Comparison of ENCODE assay signal across 8 cellular contexts in the genomic region with DNA sequence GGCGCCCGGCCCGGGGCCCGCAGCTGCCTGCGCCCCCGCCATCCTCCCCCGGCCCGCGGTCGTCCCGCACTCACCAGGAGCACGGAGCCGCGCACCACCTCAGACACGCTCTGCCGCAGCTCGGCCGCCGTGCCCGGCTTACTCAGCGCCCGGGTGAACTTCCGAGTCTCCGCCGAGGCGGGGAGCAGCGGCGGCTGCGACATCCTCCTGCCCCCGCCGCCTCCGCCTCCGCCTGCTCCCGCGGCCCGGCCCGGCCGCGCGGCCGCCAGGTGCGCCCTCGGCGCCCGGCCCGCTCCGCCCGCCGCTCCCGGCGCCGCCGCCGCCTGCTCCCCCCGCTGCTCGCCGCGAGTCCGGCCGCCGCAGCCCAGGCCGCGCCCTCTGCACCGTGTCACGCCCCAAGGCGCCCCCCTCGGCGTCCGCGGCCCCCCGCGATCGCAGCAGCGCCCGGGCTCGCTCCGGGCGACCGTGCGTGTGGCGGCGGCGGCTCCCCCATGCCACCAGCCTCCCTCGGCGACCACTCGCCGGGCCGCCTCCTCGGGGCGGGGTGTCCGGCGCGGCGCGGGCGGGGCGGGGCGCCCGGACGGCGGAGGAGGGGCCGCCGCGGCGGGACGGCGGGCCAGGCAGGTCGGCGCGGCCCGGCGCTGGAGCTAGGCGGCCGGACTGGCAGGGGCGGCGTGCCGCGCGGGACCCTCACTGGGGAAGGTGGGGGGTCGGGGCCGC.
DNase-seq lines count a peak whose midpoint lies in the region; ATAC-seq and TF ChIP-seq lines count a peak whose summit lies in the region.

No MANE protein-coding gene starts in this region.

- H3K4me3 ChIP-seq in Jurkat, Clone E6-1 (ENCODE audit: low read length) = peak overlapping the region; percentile 66
- peak overlapping the region; percentile 82 for H3K4me3 ChIP-seq in WERI-Rb-1 (ENCODE audit: low read depth, low read length)
- H3K4me3 ChIP-seq in cardiac fibroblast (replicated peaks in 1 of 2; ENCODE audit: low read depth in 2 of 2, low read length in 2 of 2) = peak overlapping the region; percentile 73 to 79
- H3K4me3 ChIP-seq in kidney epithelial cell (ENCODE audit: low read depth, low read length) = peak overlapping the region; percentile 80

- peak overlapping the region; percentile 78; the same call in 1 of the 2 replicates for H3K9ac ChIP-seq in ES-I3 (ENCODE audit: low read depth, low read length)

- H3K36me3 ChIP-seq in ES-I3 (ENCODE audit: insufficient read depth, low read length) (no peaks in the 10 kb centered on the region), WERI-Rb-1 (peaks cover 9% of the 10 kb centered on the region), kidney epithelial cell (ENCODE audit: control insufficient read depth, insufficient read depth, low read length) (no peaks in the 10 kb centered on the region)

- H3K4me1 ChIP-seq in ES-I3 (ENCODE audit: insufficient read depth, low read length) = 0 out of 2 replicates have a peak, but pooled peaks cover 3% of the 10 kb centered on the region

- H3K9me3 ChIP-seq in ES-I3 (ENCODE audit: control insufficient read depth, insufficient read depth, low read length) (no peaks in the 10 kb centered on the region), WERI-Rb-1 (ENCODE audit: severe bottlenecking) (no peaks in the 10 kb centered on the region)

- H3K27me3 ChIP-seq in WERI-Rb-1 (ENCODE audit: insufficient read depth, low read depth, severe bottlenecking) = no peaks in the 10 kb centered on the region
- H3K27me3 ChIP-seq in kidney epithelial cell (ENCODE audit: control insufficient read depth, insufficient read depth, low read length) = no peaks in the 10 kb centered on the region

- no peak for TF ChIP-seq CTCF in WERI-Rb-1 (IDR thresholded peaks at IDR 0.05; ENCODE audit: low read depth, low read length)
- TF ChIP-seq CTCF in cardiac fibroblast (IDR thresholded peaks at IDR 0.05; ENCODE audit: low read depth, low read length) = no peak
- no peak for TF ChIP-seq CTCF in kidney epithelial cell (IDR thresholded peaks at IDR 0.05; ENCODE audit: insufficient read depth, low read length, poor library complexity, severe bottlenecking)

- ATAC-seq in GM21619 (IDR thresholded peaks at IDR 0.05; ENCODE audit: unreplicated experiment) = peak; percentile 35

- H3K27ac ChIP-seq in WERI-Rb-1 = peak overlapping the region; percentile 89

- DNase-seq in Jurkat, Clone E6-1 (ENCODE audit: low read depth, low spot score) = peak; percentile 26
- DNase-seq in WERI-Rb-1 (peak; percentile 70), cardiac fibroblast (ENCODE audit: low read depth in 2 of 2) (peak; percentile 43 to 54), kidney epithelial cell (ENCODE audit: low read depth) (no peak), superior temporal gyrus (ENCODE audit: extremely low spot score) (no peak)
- peak; percentile 76 for DNase-seq in stimulated activated CD4-positive, alpha-beta T cell treated with anti-CD3 and anti-CD28 coated beads, Interleukin-15, amount 100 ng/mL, for 24 hours

Comparison
In these comparisons a context has a peak if more than half of its experiments do, and no peak if none do; other contexts are left out.
1. DNase-seq: peak in Jurkat, Clone E6-1 (single experiment), WERI-Rb-1 (single experiment), cardiac fibroblast (2 of 2) and stimulated activated CD4-positive, alpha-beta T cell treated with anti-CD3 and anti-CD28 coated beads, Interleukin-15, amount 100 ng/mL, for 24 hours (single experiment); none in kidney epithelial cell (single experiment) and superior temporal gyrus (single experiment).
2. Peak in every context shown above with its lines, with median percentiles within 50 percentile points of each other: H3K4me3 ChIP-seq.